33 cellular contexts compared by ENCODE assay signal in the genomic region with DNA sequence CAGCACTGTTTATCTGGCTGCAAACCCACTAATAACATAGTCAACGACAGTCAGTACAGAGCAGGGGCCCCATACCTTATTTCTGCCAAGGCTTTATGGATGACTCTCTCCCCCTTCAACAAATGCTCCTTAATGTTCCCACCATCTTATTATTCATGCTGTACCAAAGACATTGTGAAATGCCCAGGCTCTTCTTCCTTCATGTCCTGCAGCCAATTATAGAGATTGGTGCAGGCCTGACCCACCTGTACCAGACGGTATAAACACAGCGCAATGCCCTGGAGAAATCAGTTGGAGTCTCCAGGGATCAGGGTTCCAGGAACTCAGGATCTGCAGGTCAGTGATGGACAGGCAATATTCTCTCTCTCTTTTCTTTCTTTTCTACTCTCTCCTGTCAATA. TPM values are rescaled to one million over a fixed set of nuclear protein-coding genes. Genes with fewer than 3 reads are reported as not detected.
"Had no signal": no experiment of that assay in that cellular context is flagged by ENCODE, and none has a peak within 500 bp of the region (broad histone marks: within the 10 kb centered on the region; RNA-seq: fewer than 3 reads in every experiment).

A gene with protein sequence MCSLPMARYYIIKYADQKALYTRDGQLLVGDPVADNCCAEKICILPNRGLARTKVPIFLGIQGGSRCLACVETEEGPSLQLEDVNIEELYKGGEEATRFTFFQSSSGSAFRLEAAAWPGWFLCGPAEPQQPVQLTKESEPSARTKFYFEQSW (plus strand): TSS at position 290 of the 400 bp plus-strand sequence. CDS start 4,769 bp downstream, outside the sequence.

- H3K36me3 ChIP-seq: cardiac muscle cell, colonic mucosa, heart right ventricle, sigmoid colon, upper lobe of left lung had no signal

- H3K27me3 ChIP-seq: cardiac muscle cell, colonic mucosa, sigmoid colon, upper lobe of left lung had no signal

- H3K9me3 Mint-ChIP-seq: activated CD4-positive, alpha-beta memory T cell treated with anti-CD3 and anti-CD28 coated beads, Interleukin-2, amount 10 ng/mL, durations not matched to agents 7 days and 5 days; activated CD4-positive, alpha-beta T cell treated with anti-CD3 and anti-CD28 coated beads, Interleukin-2, amount 10 ng/mL, durations not matched to agents 7 days and 5 days; stimulated activated effector memory CD8-positive, alpha-beta T cell treated with anti-CD3 and anti-CD28 coated beads, Interleukin-12 subunit alpha, Interleukin-12 subunit beta, amount 100 ng/mL, for 72 hours had no signal

- H3K27ac Mint-ChIP-seq: activated CD4-positive, alpha-beta memory T cell treated with anti-CD3 and anti-CD28 coated beads, Interleukin-2, amount 10 ng/mL, durations not matched to agents 7 days and 5 days; activated CD4-positive, alpha-beta T cell treated with anti-CD3 and anti-CD28 coated beads, Interleukin-2, amount 10 ng/mL, durations not matched to agents 7 days and 5 days; activated naive CD8-positive, alpha-beta T cell; activated T-cell treated with anti-CD3 and anti-CD28 coated beads, Interleukin-2, amount 50 U/mL, for 72 hours; nephron; stimulated activated effector memory CD8-positive, alpha-beta T cell treated with anti-CD3 and anti-CD28 coated beads, Interleukin-12 subunit alpha, Interleukin-12 subunit beta, amount 100 ng/mL, for 72 hours; stimulated activated naive CD8-positive, alpha-beta T cell treated with anti-CD3 and anti-CD28 coated beads, Interleukin-15, Interleukin-2, amounts not matched to agents 100 ng/mL and 50 ng/mL, for 24 hours; WTC11 had no signal

- DNase-seq: activated CD4-positive, alpha-beta memory T cell treated with anti-CD3 and anti-CD28 coated beads, Interleukin-2, amount 10 ng/mL, durations not matched to agents 7 days and 5 days; activated CD4-positive, alpha-beta T cell treated with anti-CD3 and anti-CD28 coated beads for 1 hour; activated CD4-positive, alpha-beta T cell treated with anti-CD3 and anti-CD28 coated beads, Interleukin-2, amount 10 ng/mL, durations not matched to agents 7 days and 5 days; activated naive CD4-positive, alpha-beta T cell treated with Interleukin-2 at 50 U/mL for 16 hours; activated T-cell treated with anti-CD3 and anti-CD28 coated beads, Interleukin-2, amount 50 U/mL, for 72 hours; anterior cingulate cortex; cerebellar nuclear complex; colonic mucosa; effector CD8-positive, alpha-beta T cell; foreskin melanocyte; heart right ventricle; kidney glomerular epithelial cell; sigmoid colon; small intestine; stimulated activated CD4-positive, alpha-beta T cell treated with anti-CD3 and anti-CD28 coated beads, Interleukin-4, amount 100 ng/mL, for 24 hours; T-helper 2 cell; upper lobe of left lung had no signal

- H3K9me3 ChIP-seq: colonic mucosa, heart right ventricle, sigmoid colon, upper lobe of left lung had no signal

- H3K36me3 Mint-ChIP-seq: stimulated activated effector memory CD8-positive, alpha-beta T cell treated with anti-CD3 and anti-CD28 coated beads, Interleukin-12 subunit alpha, Interleukin-12 subunit beta, amount 100 ng/mL, for 72 hours; WTC11 had no signal

- H3K4me1 Mint-ChIP-seq: activated CD4-positive, alpha-beta memory T cell treated with anti-CD3 and anti-CD28 coated beads, Interleukin-2, amount 10 ng/mL, durations not matched to agents 7 days and 5 days; activated CD4-positive, alpha-beta T cell treated with anti-CD3 and anti-CD28 coated beads, Interleukin-2, amount 10 ng/mL, durations not matched to agents 7 days and 5 days; nephron; stimulated activated effector memory CD8-positive, alpha-beta T cell treated with anti-CD3 and anti-CD28 coated beads, Interleukin-12 subunit alpha, Interleukin-12 subunit beta, amount 100 ng/mL, for 72 hours; WTC11 had no signal

- H3K4me1 ChIP-seq: colonic mucosa, heart right ventricle, sigmoid colon, upper lobe of left lung had no signal

- ATAC-seq: activated T-cell treated with anti-CD3 and anti-CD28 coated beads, Interleukin-2, amount 50 U/mL, for 72 hours; heart right ventricle; stimulated activated effector memory CD8-positive, alpha-beta T cell treated with anti-CD3 and anti-CD28 coated beads, Interleukin-12 subunit alpha, Interleukin-12 subunit beta, amount 100 ng/mL, for 72 hours; WTC11 had no signal

- H3K27me3 Mint-ChIP-seq: activated naive CD8-positive, alpha-beta T cell; stimulated activated naive CD8-positive, alpha-beta T cell treated with anti-CD3 and anti-CD28 coated beads, Interleukin-15, Interleukin-2, amounts not matched to agents 100 ng/mL and 50 ng/mL, for 24 hours had no signal

- H3K4me3 Mint-ChIP-seq: activated CD4-positive, alpha-beta memory T cell treated with anti-CD3 and anti-CD28 coated beads, Interleukin-2, amount 10 ng/mL, durations not matched to agents 7 days and 5 days; activated CD4-positive, alpha-beta T cell treated with anti-CD3 and anti-CD28 coated beads, Interleukin-2, amount 10 ng/mL, durations not matched to agents 7 days and 5 days; activated naive CD8-positive, alpha-beta T cell; activated T-cell treated with anti-CD3 and anti-CD28 coated beads, Interleukin-2, amount 50 U/mL, for 72 hours; nephron; stimulated activated effector memory CD8-positive, alpha-beta T cell treated with anti-CD3 and anti-CD28 coated beads, Interleukin-12 subunit alpha, Interleukin-12 subunit beta, amount 100 ng/mL, for 72 hours; stimulated activated naive CD8-positive, alpha-beta T cell treated with anti-CD3 and anti-CD28 coated beads, Interleukin-15, Interleukin-2, amounts not matched to agents 100 ng/mL and 50 ng/mL, for 24 hours; WTC11 had no signal

- H3K4me3 ChIP-seq: cardiac muscle cell, colonic mucosa, heart right ventricle, sigmoid colon, upper lobe of left lung had no signal

- H3K27ac ChIP-seq: cardiac muscle cell, colonic mucosa, heart right ventricle, sigmoid colon, upper lobe of left lung had no signal

RNA-seq across cellular contexts. Expression of the gene that starts here (rescaled TPM):
- total RNA-seq: activated CD4-positive, alpha-beta memory T cell treated with anti-CD3 and anti-CD28 coated beads, Interleukin-2, amount 10 ng/mL, durations not matched to agents 7 days and 5 days; activated CD4-positive, alpha-beta T cell treated with anti-CD3 and anti-CD28 coated beads, Interleukin-2, amount 10 ng/mL, durations not matched to agents 7 days and 5 days; activated T-cell treated with anti-CD3 and anti-CD28 coated beads, Interleukin-2, amount 50 U/mL, for 72 hours; cardiac muscle cell; colonic mucosa; dermis microvascular lymphatic vessel endothelial cell; glomerular endothelial cell; heart right ventricle; left lobe of liver; lung microvascular endothelial cell; mucosa of gallbladder; osteoblast; posterior vena cava; renal cortical epithelial cell; sigmoid colon; subcutaneous adipose tissue; upper lobe of left lung; WTC11 had no signal
- polyA plus RNA-seq: adipose tissue, cardiac muscle cell, heart right ventricle, sigmoid colon, small intestine had no signal
